29 cellular contexts compared by ENCODE assay signal in the genomic region with DNA sequence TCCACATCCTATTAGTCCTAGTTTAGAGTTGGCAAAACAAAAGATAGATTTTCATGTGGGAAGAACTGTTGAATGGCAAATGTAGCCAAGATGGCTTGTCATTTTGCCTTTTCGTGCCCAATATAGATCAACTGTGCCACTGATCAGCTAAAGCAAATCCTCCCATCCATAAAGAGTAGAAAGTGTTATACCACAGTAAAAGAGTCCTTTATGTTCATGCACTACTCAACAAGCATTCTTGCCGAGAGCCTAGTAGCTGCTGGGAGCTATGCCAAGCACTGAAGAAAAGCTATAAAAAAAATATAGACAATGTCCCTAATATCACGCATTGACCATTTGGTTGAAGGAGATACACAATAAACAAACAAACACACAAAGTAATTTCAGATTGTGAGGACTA.
"Had no signal": no experiment of that assay in that cellular context is flagged by ENCODE, and none has a peak within 500 bp of the region (broad histone marks: within the 10 kb centered on the region; RNA-seq: fewer than 3 reads in every experiment).

No MANE protein-coding gene starts in this region.

- H3K36me3 Mint-ChIP-seq: T-cell had no signal

- DNase-seq: Kasumi-1; MG63; NCI-H1048; NCI-H1092 treated with DMSO at 0.1 percent for 48 hours; NCI-H1105 treated with DMSO at 0.1 percent for 48 hours; NCI-H1417 treated with DMSO at 0.1 percent for 48 hours; NCI-H1436 treated with DMSO at 0.1 percent for 48 hours; NCI-H1694 treated with DMSO at 0.1 percent for 48 hours; NCI-H187 treated with DMSO at 0.1 percent for 48 hours; NCI-H2029; NCI-H2081; NCI-H2171; NCI-H226; NCI-H446 treated with DMSO at 0.1 percent for 48 hours; NCI-H510A; NCI-H524; NCI-H526; NCI-H69; NCI-H748 treated with DMSO at 0.1 percent for 48 hours; NCI-H82; NK-92 treated with Interleukin-12 subunit alpha and Interleukin-12 subunit beta, amount 100 ng/mL, for 24 hours; OCI-M1; PC-3; Peyer's patch; Right ventricle myocardium superior; RPMI8226; SHP77 treated with DMSO at 0.1 percent for 48 hours; T-cell had no signal

- H3K27me3 Mint-ChIP-seq: T-cell had no signal

- ATAC-seq: PC-3, SK-N-SH treated with all-trans-retinoic acid at 6 μM for 48 hours, T-cell had no signal

- H3K9me3 Mint-ChIP-seq: T-cell had no signal

- H3K4me1 Mint-ChIP-seq: T-cell had no signal

- H3K4me3 Mint-ChIP-seq: T-cell had no signal

- H3K27ac Mint-ChIP-seq: T-cell had no signal
